1 cellular context compared by ENCODE assay signal in genomic region chr2:52429740-52430139, GRCh38.
TF ChIP-seq lines count a peak whose summit lies in the region.

No MANE protein-coding gene starts in this region.

TF ChIP-seq in GM23338, 12 proteins besides CTCF, POLR2A, EP300 and RAD21 (continued from another document):
- TF ChIP-seq NANOG (IDR thresholded peaks at IDR 0.05; ENCODE audit: borderline replicate concordance) (no peak), EZH2phosphoT487 (IDR thresholded peaks at IDR 0.05; ENCODE audit: unreplicated experiment) (no peak), CREB1 (CRISPR knock-in tag; IDR thresholded peaks at IDR 0.05; ENCODE audit: low read depth) (no peak)
